Comparison of ENCODE assay signal across 25 cellular contexts in the genomic region with DNA sequence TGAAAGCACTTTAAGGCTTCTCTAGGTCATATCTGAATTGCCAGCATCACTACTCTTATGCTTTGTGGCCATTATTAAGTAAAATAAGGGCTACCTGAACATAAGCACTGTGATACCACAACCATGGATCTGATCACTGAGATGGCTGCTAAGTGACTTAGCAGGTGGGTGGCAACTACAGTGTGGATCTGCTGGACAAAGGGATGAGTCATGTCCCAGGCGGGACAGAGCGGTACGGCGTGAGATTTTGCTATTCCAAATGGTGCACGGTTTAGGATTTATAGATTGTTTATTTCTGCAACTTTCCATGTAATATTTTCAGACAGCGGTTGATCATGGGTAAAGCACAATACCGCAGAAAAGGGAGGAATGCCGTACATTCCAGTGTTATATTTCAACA. TPM values are rescaled to one million over a fixed set of nuclear protein-coding genes. Genes with fewer than 3 reads are reported as not detected.
DNase-seq lines count a peak whose midpoint lies in the region; ATAC-seq and TF ChIP-seq lines count a peak whose summit lies in the region.
"Had no signal": no experiment of that assay in that cellular context is flagged by ENCODE, and none has a peak within 500 bp of the region (broad histone marks: within the 10 kb centered on the region; RNA-seq: fewer than 3 reads in every experiment).

No MANE protein-coding gene starts in this region.

- no peak overlapping the region for H3K27ac ChIP-seq in left ventricle myocardium inferior (replicated peaks)
- H3K27ac ChIP-seq: hepatocyte, VCaP had no signal

- peaks cover 22% of the 10 kb centered on the region for H3K4me1 Mint-ChIP-seq in nephron progenitor cell
- H3K4me1 Mint-ChIP-seq in activated T-helper 1 cell treated with anti-CD3 and anti-CD28 coated beads, Interleukin-12 subunit alpha, Interleukin-12 subunit beta, Interleukin-2, Interleukin-4 antibody, amounts not matched to agents 30 ng/mL and 10 ng/mL and 1 ng/mL, durations not matched to agents 14 hours and 24 hours and 36 hours (ENCODE audit: low read depth) = peaks cover 9% of the 10 kb centered on the region

- peak; percentile 4 for DNase-seq in left ventricle myocardium inferior
- DNase-seq in Right ventricle myocardium superior = no peak
- peak; percentile 34 for DNase-seq in iris pigment epithelial cell (ENCODE audit: low read depth)
- no peak for DNase-seq in nephron progenitor cell
- DNase-seq in NCI-H2107 (lab: John Stamatoyannopoulos, UW) = no peak
- no peak for DNase-seq in CD1c-positive myeloid dendritic cell (ENCODE audit: extremely low spot score)
- DNase-seq in activated T-helper 1 cell treated with anti-CD3 and anti-CD28 coated beads, Interleukin-12 subunit alpha, Interleukin-12 subunit beta, Interleukin-2, Interleukin-4 antibody, amounts not matched to agents 30 ng/mL and 10 ng/mL and 1 ng/mL, durations not matched to agents 14 hours and 24 hours and 36 hours (ENCODE audit: low spot score) = no peak
- DNase-seq: activated CD4-positive, alpha-beta memory T cell treated with anti-CD3 and anti-CD28 coated beads, Interleukin-2, amount 10 ng/mL, durations not matched to agents 7 days and 5 days; activated T-cell treated with anti-CD3 and anti-CD28 coated beads, Interleukin-2, amount 50 U/mL, for 4 hours; CD4-positive, alpha-beta memory T cell; DMS79; endodermal cell; left cardiac atrium; NCI-H1694; NCI-H345; stimulated activated naive B cell treated with anti-CD40 and anti-IgM and Interleukin-4, amounts not matched to agents 10 μg/mL and 1 μg/mL and 100 μg/mL, for 72 hours; T-helper 1 cell had no signal

- no peaks in the 10 kb centered on the region for H3K27me3 ChIP-seq in left ventricle myocardium inferior (ENCODE audit: low read depth)
- H3K27me3 ChIP-seq: hepatocyte, pancreas had no signal

- H3K4me3 ChIP-seq in left ventricle myocardium inferior = no peak overlapping the region
- H3K4me3 ChIP-seq: HAP-1, hepatocyte, pancreas had no signal

- H3K4me1 ChIP-seq in left ventricle myocardium inferior = peaks cover 48% of the 10 kb centered on the region

- H3K4me3 Mint-ChIP-seq in nephron progenitor cell = no peak overlapping the region
- H3K4me3 Mint-ChIP-seq in activated T-helper 1 cell treated with anti-CD3 and anti-CD28 coated beads, Interleukin-12 subunit alpha, Interleukin-12 subunit beta, Interleukin-2, Interleukin-4 antibody, amounts not matched to agents 30 ng/mL and 10 ng/mL and 1 ng/mL, durations not matched to agents 14 hours and 24 hours and 36 hours = no peak overlapping the region
- H3K4me3 Mint-ChIP-seq: activated CD4-positive, alpha-beta memory T cell treated with anti-CD3 and anti-CD28 coated beads, Interleukin-2, amount 10 ng/mL, durations not matched to agents 7 days and 5 days; activated T-cell treated with anti-CD3 and anti-CD28 coated beads, Interleukin-2, amount 50 U/mL, for 4 hours; CD4-positive, alpha-beta memory T cell; central memory CD8-positive, alpha-beta T cell; endodermal cell; stimulated activated naive B cell treated with anti-CD40 and anti-IgM and Interleukin-4, amounts not matched to agents 10 μg/mL and 1 μg/mL and 100 μg/mL, for 72 hours had no signal

- no peaks in the 10 kb centered on the region for H3K9me3 Mint-ChIP-seq in nephron progenitor cell
- H3K9me3 Mint-ChIP-seq in activated T-helper 1 cell treated with anti-CD3 and anti-CD28 coated beads, Interleukin-12 subunit alpha, Interleukin-12 subunit beta, Interleukin-2, Interleukin-4 antibody, amounts not matched to agents 30 ng/mL and 10 ng/mL and 1 ng/mL, durations not matched to agents 14 hours and 24 hours and 36 hours = no peaks in the 10 kb centered on the region
- H3K9me3 Mint-ChIP-seq: activated CD4-positive, alpha-beta memory T cell treated with anti-CD3 and anti-CD28 coated beads, Interleukin-2, amount 10 ng/mL, durations not matched to agents 7 days and 5 days; activated T-cell treated with anti-CD3 and anti-CD28 coated beads, Interleukin-2, amount 50 U/mL, for 4 hours; CD4-positive, alpha-beta memory T cell; central memory CD8-positive, alpha-beta T cell; endodermal cell; stimulated activated naive B cell treated with anti-CD40 and anti-IgM and Interleukin-4, amounts not matched to agents 10 μg/mL and 1 μg/mL and 100 μg/mL, for 72 hours had no signal

- H3K9me3 ChIP-seq in left ventricle myocardium inferior (replicated peaks) = no peaks in the 10 kb centered on the region
- H3K9me3 ChIP-seq: HAP-1, pancreas had no signal

- H3K36me3 ChIP-seq in left ventricle myocardium inferior = no peaks in the 10 kb centered on the region
- H3K36me3 ChIP-seq: HAP-1, pancreas had no signal

- no peaks in the 10 kb centered on the region for H3K27me3 Mint-ChIP-seq in nephron progenitor cell (ENCODE audit: low read depth, poor library complexity)
- no peaks in the 10 kb centered on the region for H3K27me3 Mint-ChIP-seq in activated T-helper 1 cell treated with anti-CD3 and anti-CD28 coated beads, Interleukin-12 subunit alpha, Interleukin-12 subunit beta, Interleukin-2, Interleukin-4 antibody, amounts not matched to agents 30 ng/mL and 10 ng/mL and 1 ng/mL, durations not matched to agents 14 hours and 24 hours and 36 hours (ENCODE audit: insufficient read depth)
- H3K27me3 Mint-ChIP-seq: activated CD4-positive, alpha-beta memory T cell treated with anti-CD3 and anti-CD28 coated beads, Interleukin-2, amount 10 ng/mL, durations not matched to agents 7 days and 5 days; CD4-positive, alpha-beta memory T cell; central memory CD8-positive, alpha-beta T cell; stimulated activated naive B cell treated with anti-CD40 and anti-IgM and Interleukin-4, amounts not matched to agents 10 μg/mL and 1 μg/mL and 100 μg/mL, for 72 hours had no signal

- no peak for TF ChIP-seq CTCF in left ventricle myocardium inferior (IDR thresholded peaks at IDR 0.05; ENCODE audit: borderline replicate concordance)
- TF ChIP-seq CTCF in nephron progenitor cell (IDR thresholded peaks at IDR 0.05) = no peak

- no peak for ATAC-seq in Right ventricle myocardium superior (ENCODE audit: poor library complexity)
- ATAC-seq in GM18519 (IDR thresholded peaks at IDR 0.05; ENCODE audit: low FRiP score, unreplicated experiment) = no peak
- ATAC-seq: activated T-cell treated with anti-CD3 and anti-CD28 coated beads, Interleukin-2, amount 50 U/mL, for 4 hours; stimulated activated naive B cell treated with anti-CD40 and anti-IgM and Interleukin-4, amounts not matched to agents 10 μg/mL and 1 μg/mL and 100 μg/mL, for 72 hours had no signal

- peak overlapping the region; percentile 27 for H3K27ac Mint-ChIP-seq in nephron progenitor cell
- H3K27ac Mint-ChIP-seq in activated T-helper 1 cell treated with anti-CD3 and anti-CD28 coated beads, Interleukin-12 subunit alpha, Interleukin-12 subunit beta, Interleukin-2, Interleukin-4 antibody, amounts not matched to agents 30 ng/mL and 10 ng/mL and 1 ng/mL, durations not matched to agents 14 hours and 24 hours and 36 hours = no peak overlapping the region
- H3K27ac Mint-ChIP-seq: activated CD4-positive, alpha-beta memory T cell treated with anti-CD3 and anti-CD28 coated beads, Interleukin-2, amount 10 ng/mL, durations not matched to agents 7 days and 5 days; endodermal cell had no signal

- H3K36me3 Mint-ChIP-seq in nephron progenitor cell (ENCODE audit: low read depth) = peaks cover 14% of the 10 kb centered on the region
- peaks cover 3% of the 10 kb centered on the region for H3K36me3 Mint-ChIP-seq in activated T-helper 1 cell treated with anti-CD3 and anti-CD28 coated beads, Interleukin-12 subunit alpha, Interleukin-12 subunit beta, Interleukin-2, Interleukin-4 antibody, amounts not matched to agents 30 ng/mL and 10 ng/mL and 1 ng/mL, durations not matched to agents 14 hours and 24 hours and 36 hours (ENCODE audit: low read depth)

- intact Hi-C loops in left ventricle myocardium inferior (cut with micrococcal nuclease) = no loop called here
- intact Hi-C loops in Right ventricle myocardium superior (cut with DNase I) = no loop called here
- intact Hi-C loops in activated T-helper 1 cell treated with anti-CD3 and anti-CD28 coated beads, Interleukin-12 subunit alpha, Interleukin-12 subunit beta, Interleukin-2, Interleukin-4 antibody, amounts not matched to agents 30 ng/mL and 10 ng/mL and 1 ng/mL, durations not matched to agents 14 hours and 24 hours and 36 hours (cut with micrococcal nuclease) = no loop called here

RNA-seq across cellular contexts. Expression of a gene that starts 39.4 kb away (rescaled TPM):
- total RNA-seq in left ventricle myocardium inferior (16.7 TPM), Right ventricle myocardium superior (22.6 TPM)
- total RNA-seq in activated T-helper 1 cell treated with anti-CD3 and anti-CD28 coated beads, Interleukin-12 subunit alpha, Interleukin-12 subunit beta, Interleukin-2, Interleukin-4 antibody, amounts not matched to agents 30 ng/mL and 10 ng/mL and 1 ng/mL, durations not matched to agents 14 hours and 24 hours and 36 hours = 59.0 and 62.1 TPM in 2 replicates

RNA-seq across cellular contexts. Expression of a gene that starts 56.0 kb away (rescaled TPM):
- total RNA-seq in left ventricle myocardium inferior (not detected), Right ventricle myocardium superior (not detected)
- total RNA-seq in activated T-helper 1 cell treated with anti-CD3 and anti-CD28 coated beads, Interleukin-12 subunit alpha, Interleukin-12 subunit beta, Interleukin-2, Interleukin-4 antibody, amounts not matched to agents 30 ng/mL and 10 ng/mL and 1 ng/mL, durations not matched to agents 14 hours and 24 hours and 36 hours = 5.5 and 6.6 TPM in 2 replicates
- total RNA-seq: activated CD4-positive, alpha-beta memory T cell treated with anti-CD3 and anti-CD28 coated beads, Interleukin-2, amount 10 ng/mL, durations not matched to agents 7 days and 5 days; CD4-positive, alpha-beta memory T cell; endodermal cell; hepatocyte; left cardiac atrium; M059J; pancreas; ureter had no signal

Comparison
In these comparisons a context has a peak if more than half of its experiments do, and no peak if none do; other contexts are left out.
1. DNase-seq: peak in left ventricle myocardium inferior (single experiment) and iris pigment epithelial cell (single experiment); none in Right ventricle myocardium superior (single experiment), nephron progenitor cell (single experiment), NCI-H2107 (single experiment), CD1c-positive myeloid dendritic cell (single experiment) and activated T-helper 1 cell treated with anti-CD3 and anti-CD28 coated beads, Interleukin-12 subunit alpha, Interleukin-12 subunit beta, Interleukin-2, Interleukin-4 antibody, amounts not matched to agents 30 ng/mL and 10 ng/mL and 1 ng/mL, durations not matched to agents 14 hours and 24 hours and 36 hours (single experiment).